9 cellular contexts compared by ENCODE assay signal in the genomic region with DNA sequence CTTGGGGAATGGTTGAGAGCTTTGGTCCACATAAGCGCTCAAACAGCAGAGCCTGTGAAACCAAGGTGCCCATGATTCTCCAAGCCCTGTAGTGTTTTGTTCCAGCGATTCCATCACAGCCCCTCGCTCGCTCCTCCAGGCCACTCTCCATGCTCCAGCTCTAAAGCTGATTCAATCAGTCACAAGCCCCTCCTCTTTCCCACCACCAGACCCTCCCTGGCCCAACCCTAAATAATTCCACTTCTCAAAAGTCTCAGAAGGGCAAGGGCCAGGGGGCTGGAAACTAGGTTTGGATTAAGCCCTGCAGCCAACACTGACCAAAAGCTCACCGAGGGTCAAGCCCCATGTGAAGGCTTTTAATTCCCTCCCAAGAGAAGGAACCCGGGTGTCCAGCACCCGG. TPM values are rescaled to one million over a fixed set of nuclear protein-coding genes. Genes with fewer than 3 reads are reported as not detected.
A peak's percentile ranks its signal among the peaks of the same experiment; 100 is the strongest.
DNase-seq lines count a peak whose midpoint lies in the region; ATAC-seq, FAIRE-seq and TF ChIP-seq lines count a peak whose summit lies in the region.
"Had no signal": no experiment of that assay in that cellular context is flagged by ENCODE, and none has a peak within 500 bp of the region (broad histone marks: within the 10 kb centered on the region; RNA-seq: fewer than 3 reads in every experiment).

No MANE protein-coding gene starts in this region.

- H3K27me3 ChIP-seq in astrocyte (ENCODE audit: insufficient read depth, low read length): no peaks in the 10 kb centered on the region
- no peaks in the 10 kb centered on the region for H3K27me3 ChIP-seq in mesendoderm (ENCODE audit: insufficient read depth, low read length, poor library complexity)

- FAIRE-seq in A549 (lab: Jason Lieb, UNC) (no peak), astrocyte (lab: Jason Lieb, UNC) (no peak)

- H2BK15ac ChIP-seq in mesendoderm (replicated peaks; ENCODE audit: low read depth): no peak overlapping the region

- no peaks in the 10 kb centered on the region for H3K9me3 Mint-ChIP-seq in astrocyte (ENCODE audit: unreplicated experiment)

- no peak overlapping the region for H3K27ac Mint-ChIP-seq in astrocyte (ENCODE audit: unreplicated experiment)

- ATAC-seq in A549: no peak
- no peak for ATAC-seq in HG02763 (IDR thresholded peaks at IDR 0.05; ENCODE audit: unreplicated experiment)

- peak overlapping the region; percentile 77 to 90; a peak in 5 of 6 replicates for H3K27ac ChIP-seq in A549
- H3K27ac ChIP-seq in HEK293 (ENCODE audit: extremely low read depth, low read depth, low read length): no peak overlapping the region
- H3K27ac ChIP-seq in astrocyte (ENCODE audit: low read depth, low read length): no peak overlapping the region
- peak overlapping the region; percentile 13 for H3K27ac ChIP-seq in mesendoderm (ENCODE audit: low read depth, low read length)

- H3K9ac ChIP-seq in astrocyte (ENCODE audit: low read length) (no peak overlapping the region), mesendoderm (ENCODE audit: low read length) (peak overlapping the region; percentile 67)

- H3K23ac ChIP-seq in mesendoderm (ENCODE audit: low read length): no peak overlapping the region

- intact Hi-C loops in posterior cingulate gyrus (cut with DNase I): no loop called here

- no peak overlapping the region for H4K5ac ChIP-seq in mesendoderm (ENCODE audit: low read length)

- H3K27me3 Mint-ChIP-seq in astrocyte (ENCODE audit: low read depth, unreplicated experiment): peaks cover 3% of the 10 kb centered on the region

- no peak overlapping the region for H4K8ac ChIP-seq in mesendoderm (ENCODE audit: low read depth, low read length)

- H3K9me3 ChIP-seq in A549: no peaks in the 10 kb centered on the region
- no peaks in the 10 kb centered on the region for H3K9me3 ChIP-seq in HEK293 (ENCODE audit: control insufficient read depth, insufficient read depth, low read depth, low read length)
- H3K9me3 ChIP-seq in astrocyte (ENCODE audit: insufficient read depth, low read depth, low read length): no peaks in the 10 kb centered on the region

- TF ChIP-seq POLR2A in A549 (IDR thresholded peaks at IDR 0.05; ENCODE audit: low read length): no peak

- no peak overlapping the region for H3K18ac ChIP-seq in mesendoderm (ENCODE audit: low read length)

- WGBS in A549 (ENCODE audit: missing lambda C conversion rate): 76% methylated on average over 7 of the region's 7 CpGs
- no CpG with 5 or more reads among the region's 7 CpGs for WGBS in mesendoderm (ENCODE audit: extremely low coverage, insufficient coverage, low lambda C conversion rate)

- H3K79me2 ChIP-seq in astrocyte (ENCODE audit: insufficient read depth, low read length) (peaks cover 7% of the 10 kb centered on the region), mesendoderm (ENCODE audit: control insufficient read depth, insufficient read depth, low read length) (peaks cover 2% of the 10 kb centered on the region)

- H3K79me1 ChIP-seq in mesendoderm (ENCODE audit: low read length): no peaks in the 10 kb centered on the region

- no peaks in the 10 kb centered on the region for H3K4me1 Mint-ChIP-seq in astrocyte (ENCODE audit: low read depth, unreplicated experiment)

- H3K36me3 Mint-ChIP-seq in astrocyte (ENCODE audit: low read depth, unreplicated experiment): peaks cover 10% of the 10 kb centered on the region

- no peak for TF ChIP-seq RAD21 in A549 (conservative IDR thresholded peaks at IDR 0.05 in 1 of 2, IDR thresholded peaks at IDR 0.05 in 1 of 2)

- peaks cover 10 to 32% of the 10 kb centered on the region in 2 experiments; a peak in 2 of 3 replicates for H3K36me3 ChIP-seq in HEK293 (ENCODE audit: control insufficient read depth in 2 of 2, insufficient read depth in 1 of 2, low read length in 2 of 2)
- peaks cover 8% of the 10 kb centered on the region for H3K36me3 ChIP-seq in astrocyte (ENCODE audit: insufficient read depth, low read length)
- peaks cover 5% of the 10 kb centered on the region for H3K36me3 ChIP-seq in mesendoderm (ENCODE audit: control insufficient read depth, insufficient read depth, low read length)

- no peak overlapping the region for H3K4ac ChIP-seq in mesendoderm (ENCODE audit: low read depth, low read length)

- H2AFZ ChIP-seq in astrocyte (ENCODE audit: low read depth, low read length): no peak overlapping the region

- TF ChIP-seq CTCF in A549 (IDR thresholded peaks at IDR 0.05): no peak
- no peak for TF ChIP-seq CTCF in HEK293 (tag by site-specific recombination; IDR thresholded peaks at IDR 0.05)
- TF ChIP-seq CTCF in astrocyte (IDR thresholded peaks at IDR 0.05; ENCODE audit: insufficient read depth, low read depth, low read length): no peak

- H3K4me3 ChIP-seq in A549 (peak overlapping the region; percentile 66), HEK293 (ENCODE audit: low read depth, low read length) (no peak overlapping the region), astrocyte (ENCODE audit: insufficient read depth, low read depth, low read length) (no peak overlapping the region), mesendoderm (ENCODE audit: low read length) (peak overlapping the region; percentile 28)

- POLR2A ChIA-PET in A549 (lab: Yijun Ruan, JAX) (interaction anchor here (2.0 kb wide), 1 partner anchor 17 kb away, joined by 8 read pairs; no protein-coding TSS in a partner anchor), HEK293 (lab: Yijun Ruan, JAX) (interaction anchor here (0.8 to 1.3 kb wide), 4 partner anchors 8 to 36 kb away, joined by 3 to 6 read pairs (median 4); partner anchors contain the start of genes CLASRP and PPP1R37)

- H3K4me2 ChIP-seq in A549 (peak overlapping the region; percentile 84), astrocyte (ENCODE audit: low read length) (peak overlapping the region; percentile 36), mesendoderm (ENCODE audit: low read length) (peak overlapping the region; percentile 64)

- peaks cover 6% of the 10 kb centered on the region for H4K20me1 ChIP-seq in astrocyte (ENCODE audit: insufficient read depth, low read length)

- DNase-seq in A549 (ENCODE audit: low read depth in 1 of 2, low spot score in 1 of 2) (no peak), astrocyte (ENCODE audit: low read depth) (no peak), mesendoderm (peak; percentile 62), posterior cingulate gyrus (no peak)
- DNase-seq in stimulated activated CD4-positive, alpha-beta T cell treated with anti-CD3 and anti-CD28 coated beads, Interleukin-1b, Interleukin-23, amount 100 ng/mL, for 48 hours: no peak
- no peak for DNase-seq in stimulated activated CD8-positive, alpha-beta memory T cell treated with anti-CD3 and anti-CD28 coated beads, Interleukin-4, amount 100 ng/mL, for 48 hours
- DNase-seq: DMS79 had no signal

- CTCF ChIA-PET in A549 (lab: Yijun Ruan, JAX): interaction anchor here (0.8 to 7.7 kb wide), 6 partner anchors 9 to 172 kb away, joined by 3 to 56 read pairs (median 4); no protein-coding TSS in a partner anchor
- CTCF ChIA-PET in HEK293 (lab: Yijun Ruan, JAX): interaction anchor here (0.8 to 3.4 kb wide), 4 partner anchors 15 to 56 kb away, joined by 3 to 16 read pairs (median 5); no protein-coding TSS in a partner anchor

- no peak overlapping the region for H2BK120ac ChIP-seq in mesendoderm (ENCODE audit: low read depth, low read length)

- H3K4me1 ChIP-seq in A549 (peaks cover 23% of the 10 kb centered on the region), HEK293 (ENCODE audit: control insufficient read depth, insufficient read depth, low read length) (peaks cover 15% of the 10 kb centered on the region), astrocyte (ENCODE audit: insufficient read depth, low read length) (peaks cover 10% of the 10 kb centered on the region), mesendoderm (ENCODE audit: control insufficient read depth, low read depth, low read length) (peaks cover 6% of the 10 kb centered on the region)

- H2BK5ac ChIP-seq in mesendoderm (ENCODE audit: low read length): no peak overlapping the region

- TF ChIP-seq EP300 in A549 (IDR thresholded peaks at IDR 0.05): no peak

- H3K56ac ChIP-seq in mesendoderm (ENCODE audit: low read length): peak overlapping the region; percentile 80

- no peak overlapping the region for H2AK5ac ChIP-seq in mesendoderm (ENCODE audit: low read length)

- peak overlapping the region; percentile 74 for H3K4me3 Mint-ChIP-seq in astrocyte (ENCODE audit: unreplicated experiment)

TF ChIP-seq in A549, 52 proteins besides CTCF, POLR2A, EP300 and RAD21 (continues in another document):
- TF ChIP-seq CEBPB (IDR thresholded peaks at IDR 0.05): no peak

RNA-seq across cellular contexts. Expression of gene ZNF296, which starts 1.5 kb away (rescaled TPM):
- polyA plus RNA-seq in A549 (2011; rRNA removed) (0.25 and 0.34 TPM in 2 replicates), A549 (2017; fragmentation: RNase III; extraction: RNeasy Plus Mini Kit Qiagen cat#74134 plus additional on column Dnase treatment) (2.7 to 3.6 TPM (median 3.4 TPM) in 3 replicates)
- polyA plus RNA-seq in A549 (2012; cell fraction: cytosol; rRNA removed): 2.7 and 3.7 TPM in 2 replicates
- polyA plus RNA-seq in A549 (2012; cell fraction: nucleus; rRNA removed): 4.6 and 8.2 TPM in 2 replicates
- polyA minus RNA-seq in A549 (2011; rRNA and poly(A)+ RNA removed): 0.50 and 0.73 TPM in 2 replicates
- total RNA-seq in astrocyte: 3.0 and 3.1 TPM in 2 replicates
- polyA plus RNA-seq in mesendoderm (2013, experiment 1 of 2): 5.4 TPM
- polyA plus RNA-seq in mesendoderm (2013, experiment 2 of 2): 5.6 TPM

RNA-seq across cellular contexts. Expression of gene GEMIN7, which starts 4.3 kb away (rescaled TPM):
- polyA plus RNA-seq in A549 (2011; rRNA removed) (42.2 and 49.2 TPM in 2 replicates), A549 (2017; fragmentation: RNase III; extraction: RNeasy Plus Mini Kit Qiagen cat#74134 plus additional on column Dnase treatment) (75.3 to 86.0 TPM (median 79.4 TPM) in 3 replicates)
- 86.7 and 115 TPM in 2 replicates for polyA plus RNA-seq in A549 (2012; cell fraction: cytosol; rRNA removed)
- polyA plus RNA-seq in A549 (2012; cell fraction: nucleus; rRNA removed): 97.2 and 109 TPM in 2 replicates
- polyA minus RNA-seq in A549 (2011; rRNA and poly(A)+ RNA removed): 23.2 and 33.1 TPM in 2 replicates
- 44.8 and 46.0 TPM in 2 replicates for total RNA-seq in astrocyte
- polyA plus RNA-seq in mesendoderm (2013, experiment 1 of 2): 31.9 TPM
- 35.0 TPM for polyA plus RNA-seq in mesendoderm (2013, experiment 2 of 2)

RNA-seq across cellular contexts. Expression of gene PPP1R37, which starts 18.2 kb away (rescaled TPM):
- polyA plus RNA-seq in A549 (2011; rRNA removed): 7.6 and 9.1 TPM in 2 replicates
- polyA plus RNA-seq in A549 (2012; cell fraction: cytosol; rRNA removed): 22.2 and 27.1 TPM in 2 replicates
- polyA plus RNA-seq in A549 (2012; cell fraction: nucleus; rRNA removed): 48.6 and 55.2 TPM in 2 replicates
- 18.7 to 21.9 TPM (median 21.8 TPM) in 3 replicates for polyA plus RNA-seq in A549 (2017; fragmentation: RNase III; extraction: RNeasy Plus Mini Kit Qiagen cat#74134 plus additional on column Dnase treatment)
- 15.4 and 15.8 TPM in 2 replicates for polyA minus RNA-seq in A549 (2011; rRNA and poly(A)+ RNA removed)
- 29.1 and 29.2 TPM in 2 replicates for total RNA-seq in astrocyte
- polyA plus RNA-seq in mesendoderm (2013, experiment 1 of 2): 10.0 TPM
- 10.7 TPM for polyA plus RNA-seq in mesendoderm (2013, experiment 2 of 2)

RNA-seq across cellular contexts. Expression of gene CLASRP, which starts 35.9 kb away (rescaled TPM):
- polyA plus RNA-seq in A549 (2011; rRNA removed): 30.7 and 39.0 TPM in 2 replicates
- polyA plus RNA-seq in A549 (2012; cell fraction: cytosol; rRNA removed): 38.3 and 40.7 TPM in 2 replicates
- 229 and 279 TPM in 2 replicates for polyA plus RNA-seq in A549 (2012; cell fraction: nucleus; rRNA removed)
- 74.8 to 93.7 TPM (median 86.4 TPM) in 3 replicates for polyA plus RNA-seq in A549 (2017; fragmentation: RNase III; extraction: RNeasy Plus Mini Kit Qiagen cat#74134 plus additional on column Dnase treatment)
- polyA minus RNA-seq in A549 (2011; rRNA and poly(A)+ RNA removed): 36.0 and 38.2 TPM in 2 replicates
- 45.5 and 45.9 TPM in 2 replicates for total RNA-seq in astrocyte
- 29.1 TPM for polyA plus RNA-seq in mesendoderm (2013, experiment 1 of 2)
- 31.1 TPM for polyA plus RNA-seq in mesendoderm (2013, experiment 2 of 2)

Comparison
In these comparisons a context has a peak if more than half of its experiments do, and no peak if none do; other contexts are left out.
1. H3K27ac ChIP-seq: peak in A549 (2 of 2) and mesendoderm (single experiment); none in HEK293 (single experiment) and astrocyte (single experiment).
2. H3K4me3 ChIP-seq: peak in A549 (single experiment) and mesendoderm (single experiment); none in HEK293 (single experiment) and astrocyte (single experiment).
3. Peak in every context shown above with its lines, with median percentiles within 50 percentile points of each other: H3K4me2 ChIP-seq.